ENCODE assay signal across 17 cellular contexts in genomic region chr1:219472596-219472995, GRCh38.
"Had no signal": no experiment of that assay in that cellular context is flagged by ENCODE, and none has a peak within 500 bp of the region (broad histone marks: within the 10 kb centered on the region; RNA-seq: fewer than 3 reads in every experiment).

No MANE protein-coding gene starts in this region.

- H3K4me3 ChIP-seq: lung, right atrium auricular region, tibial artery, uterus had no signal

- ATAC-seq: left cardiac atrium; stimulated activated effector memory CD8-positive, alpha-beta T cell treated with anti-CD3 and anti-CD28 coated beads, Interleukin-12 subunit alpha, Interleukin-12 subunit beta, amount 100 ng/mL, for 72 hours had no signal

- DNase-seq: activated B cell treated with CpG ODN at 0.5 μM for 24 hours; activated effector memory CD4-positive, alpha-beta T cell treated with Interleukin-2 at 50 U/mL for 16 hours; activated T-cell treated with anti-CD3 and anti-CD28 coated beads, Interleukin-2, amount 50 U/mL, for 24 hours; cortex of kidney; effector CD8-positive, alpha-beta T cell; foreskin melanocyte; head of caudate nucleus; left cardiac atrium; naive B cell; posterior cingulate gyrus; small intestine; tibial artery; uterus had no signal

- H3K4me1 ChIP-seq: right atrium auricular region, tibial artery, uterus had no signal

- H3K36me3 ChIP-seq: neutrophil, right atrium auricular region, tibial artery, uterus had no signal

- H3K27ac ChIP-seq: neutrophil, right atrium auricular region, tibial artery, uterus had no signal

- H3K9me3 ChIP-seq: neutrophil, right atrium auricular region, tibial artery, uterus had no signal

- H3K27me3 ChIP-seq: neutrophil, right atrium auricular region, tibial artery, uterus had no signal
